In genomic region chr6:43636312-43636667, GRCh38 we compare ENCODE assay signal across 1 cellular context.
TF ChIP-seq lines count a peak whose summit lies in the region.

No MANE protein-coding gene starts in this region.

TF ChIP-seq in HEK293T, 16 proteins besides CTCF, POLR2A, EP300 and RAD21 (continued from another document):
- no peak for TF ChIP-seq PKNOX1 (IDR thresholded peaks at IDR 0.05)
- TF ChIP-seq FOXK2 (IDR thresholded peaks at IDR 0.05), result no peak
- TF ChIP-seq NFRKB (IDR thresholded peaks at IDR 0.05), result no peak
- TF ChIP-seq ARNT (IDR thresholded peaks at IDR 0.05), result no peak
- no peak for TF ChIP-seq CTBP1 (IDR thresholded peaks at IDR 0.05; ENCODE audit: borderline replicate concordance)
- TF ChIP-seq BHLHE40 (IDR thresholded peaks at IDR 0.05; ENCODE audit: borderline replicate concordance), result no peak
- no peak for TF ChIP-seq FOXA1 (IDR thresholded peaks at IDR 0.05)
- TF ChIP-seq L3MBTL2 (conservative IDR thresholded peaks at IDR 0.05), result no peak
